8 cellular contexts compared by ENCODE assay signal in the genomic region with DNA sequence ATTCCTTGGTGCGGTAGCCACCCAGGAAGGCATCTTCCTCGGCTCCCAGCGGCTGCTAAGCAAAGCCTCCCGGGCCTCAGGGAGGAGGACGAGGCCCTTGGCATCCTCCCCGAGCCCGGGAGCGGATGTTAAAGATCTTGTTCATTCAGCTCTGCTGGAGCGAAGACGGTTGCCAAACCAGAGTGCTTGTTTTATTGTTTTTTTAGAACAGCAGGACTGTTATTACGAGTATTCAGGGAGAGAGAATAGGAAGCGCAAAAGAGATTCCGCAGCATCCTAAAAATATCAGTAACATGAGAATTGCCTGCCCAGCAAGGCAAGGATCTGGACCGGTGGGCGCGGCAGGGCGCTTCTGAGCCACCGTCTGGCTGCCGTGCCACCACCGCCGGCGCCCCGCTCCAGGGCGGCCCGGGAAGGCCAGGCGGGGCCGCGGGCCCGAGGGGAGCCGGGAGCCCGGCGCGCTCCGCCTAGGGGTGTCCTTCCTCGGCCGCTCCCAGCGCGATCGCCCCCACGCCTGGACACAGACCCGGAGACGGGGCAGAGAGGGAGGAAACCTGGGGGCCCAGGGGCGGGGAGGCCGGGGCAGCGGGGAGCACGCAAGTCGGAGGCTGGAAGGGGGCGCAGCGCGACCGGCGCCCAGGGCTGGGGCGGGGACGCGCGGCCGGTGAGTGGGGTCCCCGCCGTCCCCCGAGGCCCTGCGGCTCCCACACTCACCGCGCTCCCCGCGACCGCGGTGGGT. TPM values are rescaled to one million over a fixed set of nuclear protein-coding genes. Genes with fewer than 3 reads are reported as not detected.
DNase-seq lines count a peak whose midpoint lies in the region; ATAC-seq, FAIRE-seq and TF ChIP-seq lines count a peak whose summit lies in the region.

No MANE protein-coding gene starts in this region.

- no peak overlapping the region for H3K27ac Mint-ChIP-seq in GM23338

- H3K9me2 ChIP-seq in GM23338 (ENCODE audit: insufficient read depth): no peaks in the 10 kb centered on the region

- H3K4me1 ChIP-seq in GM23338 (ENCODE audit: insufficient read depth) (peaks cover 13% of the 10 kb centered on the region), keratinocyte (ENCODE audit: control insufficient read depth, extremely low read depth, insufficient read depth, low read length) (no peaks in the 10 kb centered on the region)

- H3K9me3 ChIP-seq in keratinocyte (ENCODE audit: control insufficient read depth, low read depth, low read length): no peaks in the 10 kb centered on the region

- H3K36me3 ChIP-seq in GM23338 (ENCODE audit: insufficient read depth) (no peaks in the 10 kb centered on the region), keratinocyte (ENCODE audit: control insufficient read depth in 2 of 2, extremely low read depth in 1 of 2, insufficient read depth in 2 of 2, low read length in 2 of 2) (no peaks in the 10 kb centered on the region)

- H3K27ac ChIP-seq in GM23338 (ENCODE audit: low read depth): no peak overlapping the region
- H3K27ac ChIP-seq in keratinocyte (ENCODE audit: control insufficient read depth, insufficient read depth, low read length): no peak overlapping the region

- TF ChIP-seq CTCF in GM23338 (conservative IDR thresholded peaks at IDR 0.05; ENCODE audit: low read depth in 2 of 2) (no peak), cardiac fibroblast (IDR thresholded peaks at IDR 0.05; ENCODE audit: low read depth, low read length) (no peak), keratinocyte (optimal IDR thresholded peaks at IDR 0.05 in 1 of 3, IDR thresholded peaks at IDR 0.05 in 1 of 3, conservative IDR thresholded peaks at IDR 0.05 in 1 of 3; ENCODE audit: extremely low read depth in 1 of 3, insufficient read depth in 2 of 3, low read length in 3 of 3) (no peak)

- H3K4me2 ChIP-seq in GM23338: peak overlapping the region; percentile 94
- H3K4me2 ChIP-seq in keratinocyte (ENCODE audit: control insufficient read depth, extremely low read depth, insufficient read depth, low read depth, low read length): peak overlapping the region; percentile 77

- no peaks in the 10 kb centered on the region for H3K9me3 Mint-ChIP-seq in GM23338

- H3K4me3 ChIP-seq in GM23338: peak overlapping the region; percentile 65
- peak overlapping the region; percentile 32 to 39 for H3K4me3 ChIP-seq in cardiac fibroblast (replicated peaks in 1 of 2; ENCODE audit: low read depth in 2 of 2, low read length in 2 of 2)
- H3K4me3 ChIP-seq in keratinocyte (ENCODE audit: control insufficient read depth in 2 of 3, extremely low read depth in 1 of 3, insufficient read depth in 2 of 3, low read depth in 1 of 3, low read length in 3 of 3): peak overlapping the region; percentile 24 to 48 (median 46)

- H2AFZ ChIP-seq in GM23338 (peak overlapping the region; percentile 89), keratinocyte (ENCODE audit: control insufficient read depth, low read length) (peak overlapping the region; percentile 23)

- peak overlapping the region; percentile 28 for H3K9ac ChIP-seq in keratinocyte (ENCODE audit: control insufficient read depth, extremely low read depth, insufficient read depth, low read length)

- 0 out of 2 replicates have a peak, but pooled peaks cover 6% of the 10 kb centered on the region for H3F3A ChIP-seq in GM23338 (replicated peaks; ENCODE audit: low read depth)

- no peaks in the 10 kb centered on the region; the same call in 2 of the 3 replicates for H3K36me3 Mint-ChIP-seq in GM23338 (ENCODE audit: low read depth)

- H3K79me2 ChIP-seq in GM23338 (replicated peaks; ENCODE audit: insufficient read depth) (no peaks in the 10 kb centered on the region), keratinocyte (ENCODE audit: control insufficient read depth, insufficient read depth, low read length) (no peaks in the 10 kb centered on the region)

- no peaks in the 10 kb centered on the region for H3K9me1 ChIP-seq in keratinocyte (ENCODE audit: control insufficient read depth, extremely low read depth, insufficient read depth, low read length)

- H4K20me1 ChIP-seq in GM23338 (replicated peaks; ENCODE audit: insufficient read depth) (no peaks in the 10 kb centered on the region), keratinocyte (ENCODE audit: control insufficient read depth, extremely low read depth, insufficient read depth, low read length) (no peaks in the 10 kb centered on the region)

- dilution Hi-C loops in keratinocyte (cut with MboI; ENCODE audit: extremely low pct_ligation_motif_present, low sequenced_read_pairs): no loop called here

- H3K4me3 Mint-ChIP-seq in GM23338: peak overlapping the region; percentile 72

- H3K27me3 ChIP-seq in GM23338 (ENCODE audit: insufficient read depth): peaks cover 47% of the 10 kb centered on the region
- peaks cover 63% of the 10 kb centered on the region for H3K27me3 ChIP-seq in keratinocyte (ENCODE audit: control insufficient read depth, extremely low read depth, insufficient read depth, low read length)

- peak; percentile 71 for ATAC-seq in GM23338

- DNase-seq in Daoy (ENCODE audit: low read depth) (peak; percentile 70), GM23338 (ENCODE audit: low spot score) (peak; percentile 67), NCI-H345 treated with DMSO at 0.1 percent for 48 hours (lab: John Stamatoyannopoulos, UW; ENCODE audit: unreplicated experiment) (peak; percentile 44), cardiac fibroblast (ENCODE audit: low read depth in 2 of 2) (peak; percentile 72 to 74), keratinocyte (ENCODE audit: low read depth, low spot score) (no peak), smooth muscle cell of the brain vasculature (ENCODE audit: low read depth, low spot score) (peak; percentile 82), HT-29 (ENCODE audit: low spot score) (no peak), NCI-H2107 (lab: John Stamatoyannopoulos, UW) (no peak)

- H3K27me3 Mint-ChIP-seq in GM23338 (ENCODE audit: insufficient read depth, low read depth, poor library complexity): peaks cover 38% of the 10 kb centered on the region

- FAIRE-seq in keratinocyte (lab: Jason Lieb, UNC): no peak

- H3K4me1 Mint-ChIP-seq in GM23338: peaks cover 25% of the 10 kb centered on the region

TF ChIP-seq in GM23338, 12 proteins besides CTCF, POLR2A, EP300 and RAD21 (continues in another document):
- TF ChIP-seq EZH2phosphoT487 (IDR thresholded peaks at IDR 0.05; ENCODE audit: unreplicated experiment) (no peak), ZNF114 (CRISPR knock-in tag; IDR thresholded peaks at IDR 0.05) (no peak), POLR2AphosphoS5 (IDR thresholded peaks at IDR 0.05; ENCODE audit: low read depth) (no peak), JUNB (IDR thresholded peaks at IDR 0.05; ENCODE audit: unreplicated experiment) (no peak)
- TF ChIP-seq, protein P1, sequence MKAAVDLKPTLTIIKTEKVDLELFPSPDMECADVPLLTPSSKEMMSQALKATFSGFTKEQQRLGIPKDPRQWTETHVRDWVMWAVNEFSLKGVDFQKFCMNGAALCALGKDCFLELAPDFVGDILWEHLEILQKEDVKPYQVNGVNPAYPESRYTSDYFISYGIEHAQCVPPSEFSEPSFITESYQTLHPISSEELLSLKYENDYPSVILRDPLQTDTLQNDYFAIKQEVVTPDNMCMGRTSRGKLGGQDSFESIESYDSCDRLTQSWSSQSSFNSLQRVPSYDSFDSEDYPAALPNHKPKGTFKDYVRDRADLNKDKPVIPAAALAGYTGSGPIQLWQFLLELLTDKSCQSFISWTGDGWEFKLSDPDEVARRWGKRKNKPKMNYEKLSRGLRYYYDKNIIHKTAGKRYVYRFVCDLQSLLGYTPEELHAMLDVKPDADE (IDR thresholded peaks at IDR 0.05): no peak

RNA-seq across cellular contexts. Expression of a gene that starts 0.8 kb away (rescaled TPM):
- 2.1 and 5.1 TPM in 2 replicates for total RNA-seq in Daoy (2014; rRNA removed; shearing (Covaris generic))
- 0.04 and 0.31 TPM in 2 replicates for total RNA-seq in GM23338 (2014; rRNA removed; shearing (Covaris generic))
- polyA plus RNA-seq in GM23338 (2016; fragmentation: Nextera tagmentation; extraction: Ambion mirVana): 0.30 and 0.32 TPM in 2 replicates
- polyA plus RNA-seq in keratinocyte: 0.14 to 0.52 TPM (median 0.48 TPM) in 3 replicates
- not detected for polyA plus RNA-seq in keratinocyte (2011; ENCODE audit: low read depth)
- 0.41 and 1.3 TPM in 2 replicates for polyA plus RNA-seq in keratinocyte (2011; cell fraction: cytosol; rRNA removed)
- 0.28 and 1.6 TPM in 2 replicates for polyA plus RNA-seq in keratinocyte (2011; cell fraction: nucleus; rRNA removed)
- polyA plus RNA-seq in keratinocyte (2012; ENCODE audit: low replicate concordance): 0.20 and 0.77 TPM in 2 replicates
- polyA minus RNA-seq in keratinocyte: 0.35 to 0.92 TPM (median 0.53 TPM) in 3 replicates
- polyA minus RNA-seq in keratinocyte (2011; cell fraction: cytosol; rRNA and poly(A)+ RNA removed): 1.2 TPM
- polyA minus RNA-seq in keratinocyte (2011; cell fraction: nucleus; rRNA and poly(A)+ RNA removed): 0.42 and 0.85 TPM in 2 replicates
- total RNA-seq in HT-29 (2014; rRNA removed; shearing (Covaris generic)): not detected in 2 replicates

RNA-seq across cellular contexts. Expression of a gene that starts 36.0 kb away (rescaled TPM):
- total RNA-seq in Daoy (2014; rRNA removed; shearing (Covaris generic)): 3.9 and 4.9 TPM in 2 replicates
- total RNA-seq in GM23338 (2014; rRNA removed; shearing (Covaris generic)): 5.1 and 5.6 TPM in 2 replicates
- polyA plus RNA-seq in GM23338 (2016; fragmentation: Nextera tagmentation; extraction: Ambion mirVana) (1.4 and 1.6 TPM in 2 replicates), keratinocyte (6.1 to 7.0 TPM (median 6.6 TPM) in 3 replicates)
- polyA plus RNA-seq in keratinocyte (2011; ENCODE audit: low read depth): 4.3 TPM
- 3.7 and 5.2 TPM in 2 replicates for polyA plus RNA-seq in keratinocyte (2011; cell fraction: cytosol; rRNA removed)
- 5.0 and 5.8 TPM in 2 replicates for polyA plus RNA-seq in keratinocyte (2011; cell fraction: nucleus; rRNA removed)
- polyA plus RNA-seq in keratinocyte (2012; ENCODE audit: low replicate concordance): 2.7 and 7.4 TPM in 2 replicates
- 6.7 to 17.2 TPM (median 10.8 TPM) in 3 replicates for polyA minus RNA-seq in keratinocyte
- 6.3 TPM for polyA minus RNA-seq in keratinocyte (2011; cell fraction: cytosol; rRNA and poly(A)+ RNA removed)
- 3.1 and 5.7 TPM in 2 replicates for polyA minus RNA-seq in keratinocyte (2011; cell fraction: nucleus; rRNA and poly(A)+ RNA removed)
- total RNA-seq in HT-29 (2014; rRNA removed; shearing (Covaris generic)): 8.5 and 13.8 TPM in 2 replicates

RNA-seq across cellular contexts. Expression of a gene that starts 43.2 kb away (rescaled TPM):
- total RNA-seq in Daoy (2014; rRNA removed; shearing (Covaris generic)): 155 and 162 TPM in 2 replicates
- 118 and 119 TPM in 2 replicates for total RNA-seq in GM23338 (2014; rRNA removed; shearing (Covaris generic))
- polyA plus RNA-seq in GM23338 (2016; fragmentation: Nextera tagmentation; extraction: Ambion mirVana): 84.3 and 108 TPM in 2 replicates
- polyA plus RNA-seq in keratinocyte: 1.6 to 34.1 TPM (median 25.7 TPM) in 3 replicates
- polyA plus RNA-seq in keratinocyte (2011; ENCODE audit: low read depth): 1.00 TPM
- 4.8 and 5.0 TPM in 2 replicates for polyA plus RNA-seq in keratinocyte (2011; cell fraction: cytosol; rRNA removed)
- polyA plus RNA-seq in keratinocyte (2011; cell fraction: nucleus; rRNA removed): 2.3 and 2.9 TPM in 2 replicates
- polyA plus RNA-seq in keratinocyte (2012; ENCODE audit: low replicate concordance): 0.59 and 35.7 TPM in 2 replicates
- polyA minus RNA-seq in keratinocyte: 2.0 to 23.6 TPM (median 14.3 TPM) in 3 replicates
- 21.5 TPM for polyA minus RNA-seq in keratinocyte (2011; cell fraction: cytosol; rRNA and poly(A)+ RNA removed)
- 2.5 and 3.1 TPM in 2 replicates for polyA minus RNA-seq in keratinocyte (2011; cell fraction: nucleus; rRNA and poly(A)+ RNA removed)
- 223 and 264 TPM in 2 replicates for total RNA-seq in HT-29 (2014; rRNA removed; shearing (Covaris generic))

Comparison
In these comparisons a context has a peak if more than half of its experiments do, and no peak if none do; other contexts are left out.
1. DNase-seq: peak in Daoy (single experiment), GM23338 (single experiment), NCI-H345 treated with DMSO at 0.1 percent for 48 hours (single experiment), cardiac fibroblast (2 of 2) and smooth muscle cell of the brain vasculature (single experiment); none in keratinocyte (single experiment), HT-29 (single experiment) and NCI-H2107 (single experiment).
2. Peak in every context shown above with its lines, with median percentiles within 50 percentile points of each other: H3K4me3 ChIP-seq.